In the genomic region with DNA sequence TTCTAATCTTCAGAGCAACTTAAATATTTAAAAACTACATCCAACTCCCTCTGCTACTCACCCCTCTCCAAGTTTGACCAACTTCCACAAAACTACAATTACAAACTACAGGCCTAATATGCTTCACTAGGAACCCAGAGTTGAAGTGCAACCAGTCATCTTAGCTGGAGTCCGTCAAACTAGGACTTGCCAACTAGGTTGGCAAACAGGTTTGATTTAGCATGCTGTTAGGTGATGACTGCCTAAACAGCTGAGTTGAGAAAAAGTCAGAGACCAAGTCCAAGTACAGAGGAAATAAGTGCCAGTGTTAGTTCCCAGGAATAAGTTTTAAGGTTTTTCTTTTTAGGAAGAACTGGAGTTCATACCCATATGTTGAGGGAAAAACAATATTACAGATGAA, we compare ENCODE assay signal across 6 cellular contexts.
"Had no signal": no experiment of that assay in that cellular context is flagged by ENCODE, and none has a peak within 500 bp of the region (broad histone marks: within the 10 kb centered on the region; RNA-seq: fewer than 3 reads in every experiment).

No MANE protein-coding gene starts in this region.

- H3K36me3 ChIP-seq: HAP-1 had no signal

- H3K9ac ChIP-seq: KMS-11 had no signal

- FAIRE-seq: HTR-8/SVneo had no signal

- H3K9me3 ChIP-seq: HAP-1 had no signal

- H3K27ac ChIP-seq: KMS-11 had no signal

- H3K4me3 ChIP-seq: HAP-1 had no signal

- DNase-seq: GOT3, H7, KBM-7 had no signal

- H3K4me2 ChIP-seq: KMS-11 had no signal

- H3K4me1 ChIP-seq: HAP-1 had no signal
